ENCODE assay signal across 26 cellular contexts in the genomic region with DNA sequence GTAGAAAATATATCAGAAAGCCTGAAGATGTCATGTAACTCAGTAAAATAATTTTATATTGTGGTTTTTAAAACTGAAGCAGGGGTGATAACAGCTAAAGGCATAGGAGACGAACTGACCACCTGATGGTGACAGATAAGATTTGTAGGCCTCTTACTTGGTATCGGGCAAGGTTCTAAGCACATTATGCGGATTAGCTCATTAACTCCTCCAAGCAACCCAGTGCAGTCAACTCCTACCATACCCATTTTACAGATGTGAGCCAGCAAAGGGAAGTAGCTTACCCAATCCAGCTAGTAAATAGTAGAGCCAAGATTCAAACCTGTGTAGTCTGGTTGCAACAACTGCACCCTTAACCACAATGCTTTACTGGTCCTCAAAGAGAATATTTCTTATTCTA.
"Had no signal": no experiment of that assay in that cellular context is flagged by ENCODE, and none has a peak within 500 bp of the region (broad histone marks: within the 10 kb centered on the region; RNA-seq: fewer than 3 reads in every experiment).

No MANE protein-coding gene starts in this region.

- H3K4me1 Mint-ChIP-seq: activated CD4-positive, alpha-beta memory T cell treated with anti-CD3 and anti-CD28 coated beads, Interleukin-2, amount 10 ng/mL, durations not matched to agents 7 days and 5 days; activated CD4-positive, alpha-beta T cell treated with anti-CD3 and anti-CD28 coated beads, Interleukin-2, amount 10 ng/mL, durations not matched to agents 7 days and 5 days; activated naive CD4-positive, alpha-beta T cell treated with anti-CD3 and anti-CD28 coated beads, Interleukin-2, amount 10 ng/mL, durations not matched to agents 7 days and 5 days; activated naive CD8-positive, alpha-beta T cell treated with anti-CD3 and anti-CD28 coated beads, Interleukin-2, amount 10 ng/mL, durations not matched to agents 7 days and 5 days; brain; T-helper 17 cell had no signal

- H3K27ac Mint-ChIP-seq: activated CD4-positive, alpha-beta memory T cell treated with anti-CD3 and anti-CD28 coated beads, Interleukin-2, amount 10 ng/mL, durations not matched to agents 7 days and 5 days; activated CD4-positive, alpha-beta T cell treated with anti-CD3 and anti-CD28 coated beads, Interleukin-2, amount 10 ng/mL, durations not matched to agents 7 days and 5 days; activated naive CD4-positive, alpha-beta T cell treated with anti-CD3 and anti-CD28 coated beads, Interleukin-2, amount 10 ng/mL, durations not matched to agents 7 days and 5 days; activated naive CD4-positive, alpha-beta T cell treated with anti-CD3 and anti-CD28 coated beads, Interleukin-2, amount 50 U/mL, for 72 hours; activated naive CD8-positive, alpha-beta T cell treated with anti-CD3 and anti-CD28 coated beads, Interleukin-2, amount 10 ng/mL, durations not matched to agents 7 days and 5 days; activated T-cell treated with anti-CD3 and anti-CD28 coated beads, Interleukin-2, amount 50 U/mL, for 24 hours; activated T-cell treated with anti-CD3 and anti-CD28 coated beads, Interleukin-2, amount 50 U/mL, for 72 hours; brain; T-helper 17 cell; T-helper 2 cell treated with Interferon-gamma antibody and Interleukin-4, amounts not matched to agents 5 μg/mL and 100 μg/mL, for 36 hours; WTC11 had no signal

- DNase-seq: activated CD4-positive, alpha-beta memory T cell treated with anti-CD3 and anti-CD28 coated beads, Interleukin-2, amount 10 ng/mL, durations not matched to agents 7 days and 5 days; activated CD4-positive, alpha-beta T cell treated with anti-CD3 and anti-CD28 coated beads for 1 hour; activated CD4-positive, alpha-beta T cell treated with anti-CD3 and anti-CD28 coated beads for 4 hours; activated CD4-positive, alpha-beta T cell treated with anti-CD3 and anti-CD28 coated beads, Interleukin-2, amount 10 ng/mL, durations not matched to agents 7 days and 5 days; activated CD4-positive, alpha-beta T cell treated with anti-CD3 and anti-CD28 coated beads, Interleukin-2, amount 50 U/mL, for 4 hours; activated CD8-positive, alpha-beta memory T cell treated with anti-CD3 and anti-CD28 coated beads, Interleukin-2, amount 50 U/mL, for 48 hours; activated gamma-delta T cell; activated naive CD4-positive, alpha-beta T cell; activated naive CD4-positive, alpha-beta T cell treated with anti-CD3 and anti-CD28 coated beads, Interleukin-2, amount 10 ng/mL, durations not matched to agents 7 days and 5 days; activated naive CD8-positive, alpha-beta T cell treated with anti-CD3 and anti-CD28 coated beads, Interleukin-2, amount 10 ng/mL, durations not matched to agents 7 days and 5 days; activated T-cell treated with anti-CD3 and anti-CD28 coated beads for 4 hours; activated T-cell treated with anti-CD3 and anti-CD28 coated beads, Interleukin-2, amount 50 U/mL, for 24 hours; activated T-cell treated with anti-CD3 and anti-CD28 coated beads, Interleukin-2, amount 50 U/mL, for 72 hours; central memory CD4-positive, alpha-beta T cell; cerebellar nuclear complex; colonic mucosa; effector CD8-positive, alpha-beta T cell; heart right ventricle; T-helper 1 cell; T-helper 17 cell; T1000 had no signal

- ATAC-seq: activated naive CD4-positive, alpha-beta T cell treated with anti-CD3 and anti-CD28 coated beads, Interleukin-2, amount 50 U/mL, for 72 hours; activated T-cell treated with anti-CD3 and anti-CD28 coated beads, Interleukin-2, amount 50 U/mL, for 72 hours; esophagus mucosa; heart right ventricle; T-helper 17 cell; WTC11 had no signal

- H3K9me3 Mint-ChIP-seq: activated CD4-positive, alpha-beta memory T cell treated with anti-CD3 and anti-CD28 coated beads, Interleukin-2, amount 10 ng/mL, durations not matched to agents 7 days and 5 days; activated CD4-positive, alpha-beta T cell treated with anti-CD3 and anti-CD28 coated beads, Interleukin-2, amount 10 ng/mL, durations not matched to agents 7 days and 5 days; activated naive CD4-positive, alpha-beta T cell treated with anti-CD3 and anti-CD28 coated beads, Interleukin-2, amount 10 ng/mL, durations not matched to agents 7 days and 5 days; activated naive CD4-positive, alpha-beta T cell treated with anti-CD3 and anti-CD28 coated beads, Interleukin-2, amount 50 U/mL, for 72 hours; activated naive CD8-positive, alpha-beta T cell treated with anti-CD3 and anti-CD28 coated beads, Interleukin-2, amount 10 ng/mL, durations not matched to agents 7 days and 5 days; activated T-cell treated with anti-CD3 and anti-CD28 coated beads, Interleukin-2, amount 50 U/mL, for 24 hours; activated T-cell treated with anti-CD3 and anti-CD28 coated beads, Interleukin-2, amount 50 U/mL, for 72 hours; brain; T-helper 2 cell treated with Interferon-gamma antibody and Interleukin-4, amounts not matched to agents 5 μg/mL and 100 μg/mL, for 36 hours; WTC11 had no signal

- H3K27me3 Mint-ChIP-seq: activated CD4-positive, alpha-beta memory T cell treated with anti-CD3 and anti-CD28 coated beads, Interleukin-2, amount 10 ng/mL, durations not matched to agents 7 days and 5 days; activated CD4-positive, alpha-beta T cell treated with anti-CD3 and anti-CD28 coated beads, Interleukin-2, amount 10 ng/mL, durations not matched to agents 7 days and 5 days; activated naive CD4-positive, alpha-beta T cell treated with anti-CD3 and anti-CD28 coated beads, Interleukin-2, amount 10 ng/mL, durations not matched to agents 7 days and 5 days; activated naive CD8-positive, alpha-beta T cell treated with anti-CD3 and anti-CD28 coated beads, Interleukin-2, amount 10 ng/mL, durations not matched to agents 7 days and 5 days; activated T-cell treated with anti-CD3 and anti-CD28 coated beads, Interleukin-2, amount 50 U/mL, for 24 hours; brain; T-helper 17 cell had no signal

- H3K4me3 Mint-ChIP-seq: activated CD4-positive, alpha-beta memory T cell treated with anti-CD3 and anti-CD28 coated beads, Interleukin-2, amount 10 ng/mL, durations not matched to agents 7 days and 5 days; activated CD4-positive, alpha-beta T cell treated with anti-CD3 and anti-CD28 coated beads, Interleukin-2, amount 10 ng/mL, durations not matched to agents 7 days and 5 days; activated naive CD4-positive, alpha-beta T cell treated with anti-CD3 and anti-CD28 coated beads, Interleukin-2, amount 10 ng/mL, durations not matched to agents 7 days and 5 days; activated naive CD8-positive, alpha-beta T cell treated with anti-CD3 and anti-CD28 coated beads, Interleukin-2, amount 10 ng/mL, durations not matched to agents 7 days and 5 days; activated T-cell treated with anti-CD3 and anti-CD28 coated beads, Interleukin-2, amount 50 U/mL, for 24 hours; activated T-cell treated with anti-CD3 and anti-CD28 coated beads, Interleukin-2, amount 50 U/mL, for 72 hours; brain; T-helper 17 cell; T-helper 2 cell treated with Interferon-gamma antibody and Interleukin-4, amounts not matched to agents 5 μg/mL and 100 μg/mL, for 36 hours; WTC11 had no signal

- H3K36me3 Mint-ChIP-seq: activated naive CD4-positive, alpha-beta T cell treated with anti-CD3 and anti-CD28 coated beads, Interleukin-2, amount 10 ng/mL, durations not matched to agents 7 days and 5 days; activated naive CD8-positive, alpha-beta T cell treated with anti-CD3 and anti-CD28 coated beads, Interleukin-2, amount 10 ng/mL, durations not matched to agents 7 days and 5 days; WTC11 had no signal
